ENCODE assay signal across 1 cellular context in genomic region chr20:44447827-44448419, GRCh38.
A peak's percentile ranks its signal among the peaks of the same experiment; 100 is the strongest.
TF ChIP-seq lines count a peak whose summit lies in the region.

No MANE protein-coding gene starts in this region.

TF ChIP-seq in HepG2, 621 proteins besides CTCF, POLR2A, EP300 and RAD21 (continued from another document and continues in another):
- TF ChIP-seq ZFP41 (CRISPR knock-in tag; IDR thresholded peaks at IDR 0.05; ENCODE audit: borderline replicate concordance) (0 out of 2 replicates have a peak, but pooled peaks have one; percentile 26), SPEN (CRISPR knock-in tag; IDR thresholded peaks at IDR 0.05; ENCODE audit: low read depth) (peak; percentile 36; the same call in 1 of the 2 replicates), HMG20B (CRISPR knock-in tag; conservative IDR thresholded peaks at IDR 0.05) (no peak), MAFF (IDR thresholded peaks at IDR 0.05; ENCODE audit: low read depth, low read length) (no peak), GATAD1 (CRISPR knock-in tag; IDR thresholded peaks at IDR 0.05) (no peak), NFE2 (CRISPR knock-in tag; IDR thresholded peaks at IDR 0.05) (no peak), REPIN1 (CRISPR knock-in tag; IDR thresholded peaks at IDR 0.05; ENCODE audit: borderline replicate concordance, low read depth) (peak; percentile 58; the same call in 1 of the 2 replicates), RARG (CRISPR knock-in tag; IDR thresholded peaks at IDR 0.05; ENCODE audit: low read depth) (no peak), PRDM15 (CRISPR knock-in tag; IDR thresholded peaks at IDR 0.05) (no peak), ZBTB8A (CRISPR knock-in tag; IDR thresholded peaks at IDR 0.05; ENCODE audit: borderline replicate concordance, low read depth) (no peak), ZZZ3 (CRISPR knock-in tag; IDR thresholded peaks at IDR 0.05; ENCODE audit: borderline replicate concordance) (no peak), ZFP36L1 (CRISPR knock-in tag; IDR thresholded peaks at IDR 0.05) (no peak), ZNF343 (CRISPR knock-in tag; IDR thresholded peaks at IDR 0.05) (no peak), ZNF546 (CRISPR knock-in tag; conservative IDR thresholded peaks at IDR 0.05) (no peak), ATF6 (CRISPR knock-in tag; conservative IDR thresholded peaks at IDR 0.05) (no peak), STAT5B (CRISPR knock-in tag; IDR thresholded peaks at IDR 0.05) (no peak), ZNF883 (CRISPR knock-in tag; IDR thresholded peaks at IDR 0.05; ENCODE audit: not compliant biosample characterization) (peak; percentile 34), FOXJ3 (CRISPR knock-in tag; IDR thresholded peaks at IDR 0.05; ENCODE audit: borderline replicate concordance) (no peak), ZNF761 (CRISPR knock-in tag; conservative IDR thresholded peaks at IDR 0.05) (no peak), ZNF468 (CRISPR knock-in tag; IDR thresholded peaks at IDR 0.05) (no peak), ZNF160 (CRISPR knock-in tag; IDR thresholded peaks at IDR 0.05) (no peak), POLR2AphosphoS5 (IDR thresholded peaks at IDR 0.05; ENCODE audit: low read depth, low read length) (no peak), ZNF670 (CRISPR knock-in tag; IDR thresholded peaks at IDR 0.05; ENCODE audit: borderline replicate concordance) (no peak), ZNF777 (CRISPR knock-in tag; IDR thresholded peaks at IDR 0.05) (no peak), DPF2 (CRISPR knock-in tag; IDR thresholded peaks at IDR 0.05; ENCODE audit: borderline replicate concordance, low read depth) (no peak), ZNF33B (CRISPR knock-in tag; IDR thresholded peaks at IDR 0.05) (no peak), MTF1 (CRISPR knock-in tag; IDR thresholded peaks at IDR 0.05) (no peak), ZSCAN31 (CRISPR knock-in tag; IDR thresholded peaks at IDR 0.05; ENCODE audit: low read depth) (peak; percentile 57; the same call in 1 of the 2 replicates), ZBTB3 (CRISPR knock-in tag; IDR thresholded peaks at IDR 0.05; ENCODE audit: borderline replicate concordance, low read depth) (no peak), ZNF747 (CRISPR knock-in tag; IDR thresholded peaks at IDR 0.05; ENCODE audit: borderline replicate concordance) (0 out of 2 replicates have a peak, but pooled peaks have one; percentile 45), HHEX (CRISPR knock-in tag; IDR thresholded peaks at IDR 0.05) (no peak), CAMTA2 (CRISPR knock-in tag; IDR thresholded peaks at IDR 0.05; ENCODE audit: borderline replicate concordance) (no peak), ELF3 (CRISPR knock-in tag; IDR thresholded peaks at IDR 0.05) (peak; percentile 58), TMF1 (CRISPR knock-in tag; IDR thresholded peaks at IDR 0.05; ENCODE audit: low read depth) (0 out of 2 replicates have a peak, but pooled peaks have one; percentile 56), ZSCAN30 (CRISPR knock-in tag; IDR thresholded peaks at IDR 0.05) (no peak), ATF2 (CRISPR knock-in tag; IDR thresholded peaks at IDR 0.05) (no peak), NCOA1 (CRISPR knock-in tag; IDR thresholded peaks at IDR 0.05) (no peak), NFAT5 (CRISPR knock-in tag; IDR thresholded peaks at IDR 0.05) (no peak), KDM3A (CRISPR knock-in tag; IDR thresholded peaks at IDR 0.05; ENCODE audit: low read depth) (peak; percentile 25; the same call in 1 of the 2 replicates), KIAA2018 (CRISPR knock-in tag; IDR thresholded peaks at IDR 0.05; ENCODE audit: borderline replicate concordance) (no peak), CHD2 (IDR thresholded peaks at IDR 0.05; ENCODE audit: low read depth, low read length) (no peak), RXRB (CRISPR knock-in tag; IDR thresholded peaks at IDR 0.05; ENCODE audit: borderline replicate concordance) (no peak; the same call in 1 of the 2 replicates), ZNF256 (CRISPR knock-in tag; conservative IDR thresholded peaks at IDR 0.05) (no peak), ZNF446 (CRISPR knock-in tag; IDR thresholded peaks at IDR 0.05) (no peak), ARNT (IDR thresholded peaks at IDR 0.05) (no peak)
